Comparison of ENCODE assay signal across 32 cellular contexts in the genomic region with DNA sequence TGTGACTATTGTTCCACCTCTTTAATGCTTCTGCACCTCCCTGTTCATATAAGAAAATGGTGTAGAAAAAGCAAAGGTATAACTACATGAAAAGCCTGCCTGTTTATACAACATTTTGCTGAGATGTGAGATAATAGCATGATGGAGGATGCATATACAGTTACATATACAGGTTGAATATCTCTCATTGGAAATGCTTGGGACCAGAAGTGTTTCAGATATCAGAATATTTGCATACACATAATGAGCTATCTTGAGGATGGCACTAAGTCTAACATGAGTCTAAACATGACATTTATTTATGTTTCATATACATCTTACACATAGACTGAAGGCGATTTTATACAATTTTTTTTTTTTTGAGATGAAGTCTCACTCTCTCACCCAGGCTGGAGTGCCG.
"Had no signal": no experiment of that assay in that cellular context is flagged by ENCODE, and none has a peak within 500 bp of the region (broad histone marks: within the 10 kb centered on the region; RNA-seq: fewer than 3 reads in every experiment).

No MANE protein-coding gene starts in this region.

- H3K36me3 ChIP-seq: adrenal gland, ascending aorta, brain microvascular endothelial cell, breast epithelium, cardiac muscle cell had no signal

- H3K27me3 ChIP-seq: adrenal gland, ascending aorta, body of pancreas, brain microvascular endothelial cell, breast epithelium, cardiac muscle cell had no signal

- DNase-seq: activated effector memory CD4-positive, alpha-beta T cell treated with anti-CD3 and anti-CD28 coated beads, Interleukin-2, amount 50 U/mL, for 16 hours; activated effector memory CD4-positive, alpha-beta T cell treated with Interleukin-2 at 50 U/mL for 16 hours; activated gamma-delta T cell; activated gamma-delta T cell treated with Interleukin-2 at 50 U/mL for 16 hours; activated naive CD4-positive, alpha-beta T cell; activated naive CD4-positive, alpha-beta T cell treated with anti-CD3 and anti-CD28 coated beads for 36 hours; activated naive CD4-positive, alpha-beta T cell treated with anti-CD3 and anti-CD28 coated beads, Interleukin-2, amount 10 ng/mL, durations not matched to agents 7 days and 5 days; activated naive CD4-positive, alpha-beta T cell treated with anti-CD3 and anti-CD28 coated beads, Interleukin-2, amount 50 U/mL, for 16 hours; activated naive CD4-positive, alpha-beta T cell treated with Interleukin-2 at 50 U/mL for 16 hours; activated naive CD8-positive, alpha-beta T cell treated with anti-CD3 and anti-CD28 coated beads for 36 hours; activated naive CD8-positive, alpha-beta T cell treated with anti-CD3 and anti-CD28 coated beads, Interleukin-2, amount 10 ng/mL, durations not matched to agents 7 days and 5 days; activated naive CD8-positive, alpha-beta T cell treated with anti-CD3 and anti-CD28 coated beads, Interleukin-2, amount 50 U/mL, for 24 hours; activated T-cell treated with anti-CD3 and anti-CD28 coated beads, Interleukin-2, amount 50 U/mL, for 1 hour; activated T-cell treated with anti-CD3 and anti-CD28 coated beads, Interleukin-2, amount 50 U/mL, for 24 hours; activated T-cell treated with anti-CD3 and anti-CD28 coated beads, Interleukin-2, amount 50 U/mL, for 4 hours; activated T-cell treated with anti-CD3 and anti-CD28 coated beads, Interleukin-2, amount 50 U/mL, for 48 hours; activated T-cell treated with anti-CD3 and anti-CD28 coated beads, Interleukin-2, amount 50 U/mL, for 72 hours; adrenal gland; amniotic stem cell; amygdala; anterior cingulate cortex; aorta; body of pancreas; brain microvascular endothelial cell; caudate nucleus; central memory CD4-positive, alpha-beta T cell; cerebellar nuclear complex had no signal

- H3K27ac ChIP-seq: adrenal gland, ascending aorta, body of pancreas, brain microvascular endothelial cell, breast epithelium, cardiac muscle cell had no signal

- H3K9me3 ChIP-seq: adrenal gland, ascending aorta, body of pancreas, breast epithelium had no signal

- H3K4me1 ChIP-seq: breast epithelium had no signal

- ATAC-seq: activated naive CD4-positive, alpha-beta T cell treated with anti-CD3 and anti-CD28 coated beads, Interleukin-2, amount 50 U/mL, for 72 hours; activated naive CD8-positive, alpha-beta T cell treated with anti-CD3 and anti-CD28 coated beads, Interleukin-2, amount 50 U/mL, for 24 hours; activated T-cell treated with anti-CD3 and anti-CD28 coated beads, Interleukin-2, amount 50 U/mL, for 4 hours; activated T-cell treated with anti-CD3 and anti-CD28 coated beads, Interleukin-2, amount 50 U/mL, for 72 hours; activated T-helper 17 cell treated with anti-CD3 and anti-CD28 coated beads, Interleukin-2, amount 50 U/mL, for 72 hours; body of pancreas had no signal

- H3K4me3 ChIP-seq: adrenal gland, ascending aorta, body of pancreas, breast epithelium, cardiac muscle cell had no signal
